ENCODE assay signal across 1 cellular context in the genomic region with DNA sequence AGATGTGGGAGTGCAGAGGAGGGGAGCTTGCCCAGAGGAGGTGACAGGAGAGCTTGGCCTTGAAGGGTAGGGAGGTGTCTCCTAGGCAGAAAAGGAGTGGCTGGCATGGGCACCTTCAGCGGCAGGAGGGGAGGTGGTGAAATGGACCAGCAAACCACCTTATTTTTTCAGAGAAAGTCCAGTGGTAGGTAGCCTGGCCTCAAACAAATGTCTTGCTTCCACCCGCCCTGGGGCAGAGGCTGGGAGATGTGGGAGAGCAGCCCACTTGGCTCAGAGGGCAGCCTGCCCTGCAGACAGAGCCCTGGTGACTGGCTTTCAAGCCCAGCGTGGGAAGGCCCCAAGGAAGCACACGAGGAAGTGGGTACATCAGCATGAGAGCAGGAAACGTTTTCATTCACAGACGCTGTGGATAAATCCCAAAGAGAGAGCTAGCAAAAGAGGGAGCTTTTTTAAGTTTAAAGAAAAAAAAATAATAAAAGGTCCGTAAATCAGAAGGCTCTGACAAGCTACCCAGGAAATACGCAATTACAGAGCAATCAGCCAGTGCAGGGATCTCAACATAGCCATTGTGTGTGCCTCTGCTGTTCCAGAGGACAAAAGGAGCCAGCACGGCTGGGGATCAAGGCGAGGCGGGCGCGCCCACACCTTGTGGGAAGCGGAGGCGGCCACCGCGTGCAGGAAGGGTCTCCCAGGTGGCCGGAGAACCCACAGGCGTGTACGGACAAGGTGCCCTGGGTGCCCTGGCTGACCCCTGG.
TF ChIP-seq lines count a peak whose summit lies in the region.

No MANE protein-coding gene starts in this region.

TF ChIP-seq in HepG2, 621 proteins besides CTCF, POLR2A, EP300 and RAD21 (continued from another document):
- TF ChIP-seq, protein P1, sequence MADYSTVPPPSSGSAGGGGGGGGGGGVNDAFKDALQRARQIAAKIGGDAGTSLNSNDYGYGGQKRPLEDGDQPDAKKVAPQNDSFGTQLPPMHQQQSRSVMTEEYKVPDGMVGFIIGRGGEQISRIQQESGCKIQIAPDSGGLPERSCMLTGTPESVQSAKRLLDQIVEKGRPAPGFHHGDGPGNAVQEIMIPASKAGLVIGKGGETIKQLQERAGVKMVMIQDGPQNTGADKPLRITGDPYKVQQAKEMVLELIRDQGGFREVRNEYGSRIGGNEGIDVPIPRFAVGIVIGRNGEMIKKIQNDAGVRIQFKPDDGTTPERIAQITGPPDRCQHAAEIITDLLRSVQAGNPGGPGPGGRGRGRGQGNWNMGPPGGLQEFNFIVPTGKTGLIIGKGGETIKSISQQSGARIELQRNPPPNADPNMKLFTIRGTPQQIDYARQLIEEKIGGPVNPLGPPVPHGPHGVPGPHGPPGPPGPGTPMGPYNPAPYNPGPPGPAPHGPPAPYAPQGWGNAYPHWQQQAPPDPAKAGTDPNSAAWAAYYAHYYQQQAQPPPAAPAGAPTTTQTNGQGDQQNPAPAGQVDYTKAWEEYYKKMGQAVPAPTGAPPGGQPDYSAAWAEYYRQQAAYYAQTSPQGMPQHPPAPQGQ (CRISPR knock-in tag; IDR thresholded peaks at IDR 0.05; ENCODE audit: borderline replicate concordance) = no peak
- no peak for TF ChIP-seq THAP11 (CRISPR knock-in tag; IDR thresholded peaks at IDR 0.05)
- TF ChIP-seq PHF5A (CRISPR knock-in tag; IDR thresholded peaks at IDR 0.05; ENCODE audit: low read depth, unreplicated experiment) = no peak
- no peak for TF ChIP-seq KLF13 (CRISPR knock-in tag; IDR thresholded peaks at IDR 0.05)
- TF ChIP-seq ZBTB20 (CRISPR knock-in tag; IDR thresholded peaks at IDR 0.05; ENCODE audit: borderline replicate concordance, low read depth) = no peak
- TF ChIP-seq ONECUT2 (CRISPR knock-in tag; IDR thresholded peaks at IDR 0.05) = no peak
- TF ChIP-seq ZNF501 (CRISPR knock-in tag; IDR thresholded peaks at IDR 0.05) = no peak
- no peak for TF ChIP-seq KMT2A (CRISPR knock-in tag; IDR thresholded peaks at IDR 0.05)
- TF ChIP-seq, protein P2, sequence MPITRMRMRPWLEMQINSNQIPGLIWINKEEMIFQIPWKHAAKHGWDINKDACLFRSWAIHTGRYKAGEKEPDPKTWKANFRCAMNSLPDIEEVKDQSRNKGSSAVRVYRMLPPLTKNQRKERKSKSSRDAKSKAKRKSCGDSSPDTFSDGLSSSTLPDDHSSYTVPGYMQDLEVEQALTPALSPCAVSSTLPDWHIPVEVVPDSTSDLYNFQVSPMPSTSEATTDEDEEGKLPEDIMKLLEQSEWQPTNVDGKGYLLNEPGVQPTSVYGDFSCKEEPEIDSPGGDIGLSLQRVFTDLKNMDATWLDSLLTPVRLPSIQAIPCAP (CRISPR knock-in tag; IDR thresholded peaks at IDR 0.05; ENCODE audit: low read depth) = no peak
- no peak for TF ChIP-seq SIX1 (CRISPR knock-in tag; IDR thresholded peaks at IDR 0.05; ENCODE audit: borderline replicate concordance)
- TF ChIP-seq, protein P3, sequence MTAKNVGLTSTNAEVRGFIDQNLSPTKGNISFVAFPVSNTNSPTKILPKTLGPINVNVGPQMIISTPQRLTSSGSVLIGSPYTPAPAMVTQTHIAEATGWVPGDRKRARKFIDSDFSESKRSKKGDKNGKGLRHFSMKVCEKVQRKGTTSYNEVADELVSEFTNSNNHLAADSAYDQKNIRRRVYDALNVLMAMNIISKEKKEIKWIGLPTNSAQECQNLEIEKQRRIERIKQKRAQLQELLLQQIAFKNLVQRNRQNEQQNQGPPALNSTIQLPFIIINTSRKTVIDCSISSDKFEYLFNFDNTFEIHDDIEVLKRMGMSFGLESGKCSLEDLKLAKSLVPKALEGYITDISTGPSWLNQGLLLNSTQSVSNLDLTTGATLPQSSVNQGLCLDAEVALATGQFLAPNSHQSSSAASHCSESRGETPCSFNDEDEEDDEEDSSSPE (CRISPR knock-in tag; IDR thresholded peaks at IDR 0.05) = no peak
- TF ChIP-seq, protein P4, sequence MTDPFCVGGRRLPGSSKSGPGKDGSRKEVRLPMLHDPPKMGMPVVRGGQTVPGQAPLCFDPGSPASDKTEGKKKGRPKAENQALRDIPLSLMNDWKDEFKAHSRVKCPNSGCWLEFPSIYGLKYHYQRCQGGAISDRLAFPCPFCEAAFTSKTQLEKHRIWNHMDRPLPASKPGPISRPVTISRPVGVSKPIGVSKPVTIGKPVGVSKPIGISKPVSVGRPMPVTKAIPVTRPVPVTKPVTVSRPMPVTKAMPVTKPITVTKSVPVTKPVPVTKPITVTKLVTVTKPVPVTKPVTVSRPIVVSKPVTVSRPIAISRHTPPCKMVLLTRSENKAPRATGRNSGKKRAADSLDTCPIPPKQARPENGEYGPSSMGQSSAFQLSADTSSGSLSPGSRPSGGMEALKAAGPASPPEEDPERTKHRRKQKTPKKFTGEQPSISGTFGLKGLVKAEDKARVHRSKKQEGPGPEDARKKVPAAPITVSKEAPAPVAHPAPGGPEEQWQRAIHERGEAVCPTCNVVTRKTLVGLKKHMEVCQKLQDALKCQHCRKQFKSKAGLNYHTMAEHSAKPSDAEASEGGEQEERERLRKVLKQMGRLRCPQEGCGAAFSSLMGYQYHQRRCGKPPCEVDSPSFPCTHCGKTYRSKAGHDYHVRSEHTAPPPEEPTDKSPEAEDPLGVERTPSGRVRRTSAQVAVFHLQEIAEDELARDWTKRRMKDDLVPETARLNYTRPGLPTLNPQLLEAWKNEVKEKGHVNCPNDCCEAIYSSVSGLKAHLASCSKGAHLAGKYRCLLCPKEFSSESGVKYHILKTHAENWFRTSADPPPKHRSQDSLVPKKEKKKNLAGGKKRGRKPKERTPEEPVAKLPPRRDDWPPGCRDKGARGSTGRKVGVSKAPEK (CRISPR knock-in tag; IDR thresholded peaks at IDR 0.05; ENCODE audit: borderline replicate concordance) = no peak
- TF ChIP-seq, protein P5, sequence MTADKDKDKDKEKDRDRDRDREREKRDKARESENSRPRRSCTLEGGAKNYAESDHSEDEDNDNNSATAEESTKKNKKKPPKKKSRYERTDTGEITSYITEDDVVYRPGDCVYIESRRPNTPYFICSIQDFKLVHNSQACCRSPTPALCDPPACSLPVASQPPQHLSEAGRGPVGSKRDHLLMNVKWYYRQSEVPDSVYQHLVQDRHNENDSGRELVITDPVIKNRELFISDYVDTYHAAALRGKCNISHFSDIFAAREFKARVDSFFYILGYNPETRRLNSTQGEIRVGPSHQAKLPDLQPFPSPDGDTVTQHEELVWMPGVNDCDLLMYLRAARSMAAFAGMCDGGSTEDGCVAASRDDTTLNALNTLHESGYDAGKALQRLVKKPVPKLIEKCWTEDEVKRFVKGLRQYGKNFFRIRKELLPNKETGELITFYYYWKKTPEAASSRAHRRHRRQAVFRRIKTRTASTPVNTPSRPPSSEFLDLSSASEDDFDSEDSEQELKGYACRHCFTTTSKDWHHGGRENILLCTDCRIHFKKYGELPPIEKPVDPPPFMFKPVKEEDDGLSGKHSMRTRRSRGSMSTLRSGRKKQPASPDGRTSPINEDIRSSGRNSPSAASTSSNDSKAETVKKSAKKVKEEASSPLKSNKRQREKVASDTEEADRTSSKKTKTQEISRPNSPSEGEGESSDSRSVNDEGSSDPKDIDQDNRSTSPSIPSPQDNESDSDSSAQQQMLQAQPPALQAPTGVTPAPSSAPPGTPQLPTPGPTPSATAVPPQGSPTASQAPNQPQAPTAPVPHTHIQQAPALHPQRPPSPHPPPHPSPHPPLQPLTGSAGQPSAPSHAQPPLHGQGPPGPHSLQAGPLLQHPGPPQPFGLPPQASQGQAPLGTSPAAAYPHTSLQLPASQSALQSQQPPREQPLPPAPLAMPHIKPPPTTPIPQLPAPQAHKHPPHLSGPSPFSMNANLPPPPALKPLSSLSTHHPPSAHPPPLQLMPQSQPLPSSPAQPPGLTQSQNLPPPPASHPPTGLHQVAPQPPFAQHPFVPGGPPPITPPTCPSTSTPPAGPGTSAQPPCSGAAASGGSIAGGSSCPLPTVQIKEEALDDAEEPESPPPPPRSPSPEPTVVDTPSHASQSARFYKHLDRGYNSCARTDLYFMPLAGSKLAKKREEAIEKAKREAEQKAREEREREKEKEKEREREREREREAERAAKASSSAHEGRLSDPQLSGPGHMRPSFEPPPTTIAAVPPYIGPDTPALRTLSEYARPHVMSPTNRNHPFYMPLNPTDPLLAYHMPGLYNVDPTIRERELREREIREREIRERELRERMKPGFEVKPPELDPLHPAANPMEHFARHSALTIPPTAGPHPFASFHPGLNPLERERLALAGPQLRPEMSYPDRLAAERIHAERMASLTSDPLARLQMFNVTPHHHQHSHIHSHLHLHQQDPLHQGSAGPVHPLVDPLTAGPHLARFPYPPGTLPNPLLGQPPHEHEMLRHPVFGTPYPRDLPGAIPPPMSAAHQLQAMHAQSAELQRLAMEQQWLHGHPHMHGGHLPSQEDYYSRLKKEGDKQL (CRISPR knock-in tag; IDR thresholded peaks at IDR 0.05; ENCODE audit: low read depth) = no peak
